Comparison of ENCODE assay signal across 16 cellular contexts in the genomic region with DNA sequence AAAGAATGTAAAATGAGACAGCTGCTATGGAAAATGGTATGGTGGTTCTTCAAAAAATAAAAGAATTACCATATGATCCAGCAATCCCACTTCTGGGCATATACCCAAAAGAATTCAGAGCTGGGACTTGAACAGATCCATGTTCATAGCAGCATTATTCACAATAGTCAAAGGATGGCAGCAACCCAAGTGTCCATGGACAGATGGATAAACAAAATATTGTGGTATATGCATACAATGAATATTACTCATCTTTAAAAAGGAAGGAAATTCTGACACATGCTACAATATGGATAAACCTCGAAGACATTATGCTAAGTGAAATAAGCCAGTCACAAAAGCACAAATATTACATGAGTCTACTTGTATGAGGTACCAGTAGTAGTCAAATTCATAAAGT. TPM values are rescaled to one million over a fixed set of nuclear protein-coding genes. Genes with fewer than 3 reads are reported as not detected.
DNase-seq lines count a peak whose midpoint lies in the region; ATAC-seq and TF ChIP-seq lines count a peak whose summit lies in the region.
"Had no signal": no experiment of that assay in that cellular context is flagged by ENCODE, and none has a peak within 500 bp of the region (broad histone marks: within the 10 kb centered on the region; RNA-seq: fewer than 3 reads in every experiment).

No MANE protein-coding gene starts in this region.

- H3K36me3 ChIP-seq in brain microvascular endothelial cell (replicated peaks) (peaks cover 8% of the 10 kb centered on the region), colonic mucosa (peaks cover 8% of the 10 kb centered on the region)

- ATAC-seq in activated naive CD8-positive, alpha-beta T cell treated with anti-CD3 and anti-CD28 coated beads, Interleukin-2, amount 50 U/mL, for 24 hours, result no peak
- ATAC-seq: natural killer cell treated with Interleukin-12 subunit alpha and Interleukin-12 subunit beta and Interleukin-15 and Interleukin-18, amount 100 ng/mL, for 72 hours had no signal

- no peaks in the 10 kb centered on the region for H3K9me3 Mint-ChIP-seq in activated naive CD8-positive, alpha-beta T cell treated with anti-CD3 and anti-CD28 coated beads, Interleukin-2, amount 50 U/mL, for 24 hours
- H3K9me3 Mint-ChIP-seq: natural killer cell treated with Interleukin-12 subunit alpha and Interleukin-12 subunit beta and Interleukin-15 and Interleukin-18, amount 100 ng/mL, for 72 hours had no signal

- CTCF ChIA-PET in AG04449 (lab: Yijun Ruan, JAX), result interaction anchor here (5.3 to 6.1 kb wide), 2 partner anchors 10 to 11 kb away, joined by 47 to 52 read pairs; a partner anchor contains a TSS

- H3K27ac ChIP-seq in brain microvascular endothelial cell (peak overlapping the region; percentile 46), colonic mucosa (no peak overlapping the region)
- H3K27ac ChIP-seq: epithelial cell of prostate, stomach had no signal

- no peaks in the 10 kb centered on the region for H3K4me1 Mint-ChIP-seq in activated naive CD8-positive, alpha-beta T cell treated with anti-CD3 and anti-CD28 coated beads, Interleukin-2, amount 50 U/mL, for 24 hours

- H3K4me3 Mint-ChIP-seq in activated naive CD8-positive, alpha-beta T cell treated with anti-CD3 and anti-CD28 coated beads, Interleukin-2, amount 50 U/mL, for 24 hours, result no peak overlapping the region
- H3K4me3 Mint-ChIP-seq: natural killer cell treated with Interleukin-12 subunit alpha and Interleukin-12 subunit beta and Interleukin-15 and Interleukin-18, amount 100 ng/mL, for 72 hours had no signal

- POLR2A ChIA-PET in AG04449 (lab: Yijun Ruan, JAX), result no interaction called here

- H3K4me1 ChIP-seq in colonic mucosa, result no peaks in the 10 kb centered on the region
- H3K4me1 ChIP-seq: stomach had no signal

- H3K9ac ChIP-seq in colonic mucosa (ENCODE audit: low read depth in 2 of 2, low read length in 2 of 2), result no peak overlapping the region

- H3K27ac Mint-ChIP-seq in activated naive CD8-positive, alpha-beta T cell treated with anti-CD3 and anti-CD28 coated beads, Interleukin-2, amount 50 U/mL, for 24 hours, result no peak overlapping the region
- H3K27ac Mint-ChIP-seq: natural killer cell treated with Interleukin-12 subunit alpha and Interleukin-12 subunit beta and Interleukin-15 and Interleukin-18, amount 100 ng/mL, for 72 hours had no signal

- in situ Hi-C loops in brain microvascular endothelial cell (cut with HindIII; ENCODE audit: low pct_ligation_motif_present, low sequenced_read_pairs), result no loop called here

- H3K36me3 Mint-ChIP-seq in activated naive CD8-positive, alpha-beta T cell treated with anti-CD3 and anti-CD28 coated beads, Interleukin-2, amount 50 U/mL, for 24 hours (ENCODE audit: low read depth), result peaks cover 22% of the 10 kb centered on the region

- H3K27me3 Mint-ChIP-seq in activated naive CD8-positive, alpha-beta T cell treated with anti-CD3 and anti-CD28 coated beads, Interleukin-2, amount 50 U/mL, for 24 hours, result no peaks in the 10 kb centered on the region
- H3K27me3 Mint-ChIP-seq: natural killer cell treated with Interleukin-12 subunit alpha and Interleukin-12 subunit beta and Interleukin-15 and Interleukin-18, amount 100 ng/mL, for 72 hours had no signal

- H3K4me3 ChIP-seq in AG04449 (ENCODE audit: low read depth, low read length) (no peak overlapping the region), brain microvascular endothelial cell (ENCODE audit: low read depth, low read length) (no peak overlapping the region), colonic mucosa (no peak overlapping the region)
- H3K4me3 ChIP-seq: stomach had no signal

- H3K27me3 ChIP-seq in brain microvascular endothelial cell (replicated peaks) (no peaks in the 10 kb centered on the region), colonic mucosa (no peaks in the 10 kb centered on the region)
- H3K27me3 ChIP-seq: stomach had no signal

- no peaks in the 10 kb centered on the region for H3K9me3 ChIP-seq in colonic mucosa
- H3K9me3 ChIP-seq: stomach had no signal

- TF ChIP-seq CTCF in AG04449 (IDR thresholded peaks at IDR 0.05; ENCODE audit: insufficient read depth, low read length, missing control alignments) (no peak), brain microvascular endothelial cell (IDR thresholded peaks at IDR 0.05; ENCODE audit: low read depth, low read length, missing control alignments) (no peak), colonic mucosa (IDR thresholded peaks at IDR 0.05) (no peak)

- intact Hi-C loops in colonic mucosa (cut with DNase I), result no loop called here

- DNase-seq in AG04449 (ENCODE audit: low read depth, low spot score) (peak; percentile 91), HT1080 (ENCODE audit: low read depth) (peak; percentile 75), brain microvascular endothelial cell (peak; percentile 94), foreskin melanocyte (peak; percentile 97), GM19238 (ENCODE audit: insufficient read length, low spot score) (no peak), colonic mucosa (no peak), RPMI8226 (no peak)
- DNase-seq in activated naive CD8-positive, alpha-beta T cell treated with anti-CD3 and anti-CD28 coated beads, Interleukin-2, amount 50 U/mL, for 24 hours, result no peak
- DNase-seq: activated CD8-positive, alpha-beta memory T cell treated with anti-CD3 and anti-CD28 coated beads for 24 hours; activated gamma-delta T cell treated with Interleukin-2 at 50 U/mL for 16 hours; central memory CD4-positive, alpha-beta T cell; H7; small intestine; stomach had no signal

RNA-seq across cellular contexts. Expression of a gene that starts 9.1 kb away (rescaled TPM):
- total RNA-seq in HT1080 (2014; rRNA removed; shearing (Covaris generic)), result 11.8 and 16.6 TPM in 2 replicates
- 14.7 and 18.4 TPM in 2 replicates for polyA plus RNA-seq in HT1080 (2015; cell fraction: cytosol; rRNA removed)
- polyA plus RNA-seq in HT1080 (2015; cell fraction: nucleus; rRNA removed), result 28.6 and 32.7 TPM in 2 replicates
- 10 to 100 TPM; 12.9 to 15.4 TPM for total RNA-seq in colonic mucosa

RNA-seq across cellular contexts. Expression of a gene that starts 9.4 kb away (rescaled TPM):
- 16.4 and 46.2 TPM in 2 replicates for total RNA-seq in HT1080 (2014; rRNA removed; shearing (Covaris generic))
- 44.1 and 46.1 TPM in 2 replicates for polyA plus RNA-seq in HT1080 (2015; cell fraction: cytosol; rRNA removed)
- polyA plus RNA-seq in HT1080 (2015; cell fraction: nucleus; rRNA removed), result 60.1 and 98.5 TPM in 2 replicates
- total RNA-seq in colonic mucosa, result 10 to 100 TPM; 71.8 to 85.8 TPM

RNA-seq across cellular contexts. Expression of a gene that starts 11.7 kb away (rescaled TPM):
- total RNA-seq in HT1080 (2014; rRNA removed; shearing (Covaris generic)), result 53.8 and 58.3 TPM in 2 replicates
- polyA plus RNA-seq in HT1080 (2015; cell fraction: cytosol; rRNA removed), result 16.3 and 19.3 TPM in 2 replicates
- polyA plus RNA-seq in HT1080 (2015; cell fraction: nucleus; rRNA removed), result 77.8 and 79.5 TPM in 2 replicates
- 10 to 100 TPM; 56.2 to 60.1 TPM for total RNA-seq in colonic mucosa

RNA-seq across cellular contexts. Expression of a gene that starts 43.5 kb away (rescaled TPM):
- total RNA-seq in HT1080 (2014; rRNA removed; shearing (Covaris generic)), result 96.6 and 99.7 TPM in 2 replicates
- 60.6 and 63.8 TPM in 2 replicates for polyA plus RNA-seq in HT1080 (2015; cell fraction: cytosol; rRNA removed)
- 340 and 360 TPM in 2 replicates for polyA plus RNA-seq in HT1080 (2015; cell fraction: nucleus; rRNA removed)
- total RNA-seq in colonic mucosa, result 10 to 100 TPM; 26.5 to 50.1 TPM

RNA-seq across cellular contexts. Expression of a gene that starts 58.5 kb away (rescaled TPM):
- total RNA-seq in HT1080 (2014; rRNA removed; shearing (Covaris generic)), result 0.03 TPM in 2 replicates
- 0.05 TPM in 1 of 2 replicates, not detected in the other for polyA plus RNA-seq in HT1080 (2015; cell fraction: cytosol; rRNA removed)
- polyA plus RNA-seq in HT1080 (2015; cell fraction: nucleus; rRNA removed), result not detected in 2 replicates
- 1 to 10 TPM; 1.7 to 2.4 TPM for total RNA-seq in colonic mucosa

Comparison
In these comparisons a context has a peak if more than half of its experiments do, and no peak if none do; other contexts are left out.
1. DNase-seq: peak in AG04449 (single experiment), HT1080 (single experiment), brain microvascular endothelial cell (single experiment) and foreskin melanocyte (single experiment); none in activated naive CD8-positive, alpha-beta T cell treated with anti-CD3 and anti-CD28 coated beads, Interleukin-2, amount 50 U/mL, for 24 hours (single experiment), GM19238 (single experiment), colonic mucosa (single experiment) and RPMI8226 (single experiment).